ENCODE assay signal across 12 cellular contexts in genomic region chr15:84671211-84671610, GRCh38. TPM values are rescaled to one million over a fixed set of nuclear protein-coding genes. Genes with fewer than 3 reads are reported as not detected.
A peak's percentile ranks its signal among the peaks of the same experiment; 100 is the strongest.
DNase-seq lines count a peak whose midpoint lies in the region; ATAC-seq and TF ChIP-seq lines count a peak whose summit lies in the region.
"Had no signal": no experiment of that assay in that cellular context is flagged by ENCODE, and none has a peak within 500 bp of the region (broad histone marks: within the 10 kb centered on the region; RNA-seq: fewer than 3 reads in every experiment).

No MANE protein-coding gene starts in this region.

- peaks cover 12 to 20% of the 10 kb centered on the region in 2 donors for H3K4me1 ChIP-seq in thyroid gland
- no peaks in the 10 kb centered on the region for H3K4me1 ChIP-seq in MM.1S (ENCODE audit: low read length)
- H3K4me1 ChIP-seq in neuronal stem cell (ENCODE audit: control insufficient read depth in 2 of 2, insufficient read depth in 1 of 2, low read depth in 1 of 2, low read length in 2 of 2): no peaks in the 10 kb centered on the region
- H3K4me1 ChIP-seq: adrenal gland had no signal

- no peak overlapping the region for H2BK12ac ChIP-seq in neuronal stem cell (ENCODE audit: low read length)

- H2AK5ac ChIP-seq in neuronal stem cell (ENCODE audit: low read depth, low read length): no peak overlapping the region

- H3K9me3 ChIP-seq in T-helper 17 cell (ENCODE audit: control insufficient read depth, low read length, poor library complexity, severe bottlenecking): no peaks in the 10 kb centered on the region
- no peaks in the 10 kb centered on the region for H3K9me3 ChIP-seq in thyroid gland
- H3K9me3 ChIP-seq in MM.1S (replicated peaks; ENCODE audit: insufficient read depth, low read length): no peaks in the 10 kb centered on the region
- H3K9me3 ChIP-seq in neuronal stem cell (replicated peaks in 1 of 2; ENCODE audit: control insufficient read depth in 2 of 2, insufficient read depth in 1 of 2, low read depth in 1 of 2, low read length in 2 of 2): no peaks in the 10 kb centered on the region
- H3K9me3 ChIP-seq: adrenal gland, ovary had no signal

- peaks cover 26 to 37% of the 10 kb centered on the region in 2 donors for H3K4me1 Mint-ChIP-seq in natural killer cell treated with Interleukin-12 subunit alpha and Interleukin-12 subunit beta and Interleukin-15 and Interleukin-18, amount 100 ng/mL, for 72 hours (ENCODE audit: low read depth in 2 of 2)
- H3K4me1 Mint-ChIP-seq in natural killer cell: no peaks in the 10 kb centered on the region
- H3K4me1 Mint-ChIP-seq in T-helper 17 cell: peaks cover 22% of the 10 kb centered on the region

- no peak overlapping the region for H3K4me3 ChIP-seq in fibroblast of the aortic adventitia (ENCODE audit: low read depth, low read length)
- H3K4me3 ChIP-seq in thyroid gland (replicated peaks in 1 of 3): no peak overlapping the region
- H3K4me3 ChIP-seq in MM.1S (ENCODE audit: low read length): no peak overlapping the region
- H3K4me3 ChIP-seq in neuronal stem cell (ENCODE audit: low read length in 2 of 2): no peak overlapping the region
- H3K4me3 ChIP-seq: adrenal gland, ovary had no signal

- intact Hi-C loops in natural killer cell (cut with micrococcal nuclease): no loop called here
- intact Hi-C loops in thyroid gland (cut with DNase I): no loop called here

- H4K91ac ChIP-seq in neuronal stem cell (ENCODE audit: low read depth, low read length, poor library complexity): no peak overlapping the region

- peak overlapping the region; percentile 22 to 52 for H3K27ac Mint-ChIP-seq in natural killer cell treated with Interleukin-12 subunit alpha and Interleukin-12 subunit beta and Interleukin-15 and Interleukin-18, amount 100 ng/mL, for 72 hours
- peak overlapping the region in 1 of 2 donors; percentile 61 for H3K27ac Mint-ChIP-seq in natural killer cell
- peak overlapping the region; percentile 43 for H3K27ac Mint-ChIP-seq in T-helper 17 cell

- no peak for TF ChIP-seq CTCF in natural killer cell (IDR thresholded peaks at IDR 0.05)
- no peak for TF ChIP-seq CTCF in fibroblast of the aortic adventitia (IDR thresholded peaks at IDR 0.05; ENCODE audit: insufficient read depth, low read length)
- no peak for TF ChIP-seq CTCF in thyroid gland (IDR thresholded peaks at IDR 0.05)
- TF ChIP-seq CTCF in MM.1S (IDR thresholded peaks at IDR 0.05; ENCODE audit: low read length): no peak

- no peak for ATAC-seq in natural killer cell treated with Interleukin-12 subunit alpha and Interleukin-12 subunit beta and Interleukin-15 and Interleukin-18, amount 100 ng/mL, for 72 hours
- no peak for ATAC-seq in natural killer cell
- no peak for ATAC-seq in T-helper 17 cell
- ATAC-seq in HG02588 (IDR thresholded peaks at IDR 0.05; ENCODE audit: unreplicated experiment): no peak

- H3K27me3 Mint-ChIP-seq in natural killer cell treated with Interleukin-12 subunit alpha and Interleukin-12 subunit beta and Interleukin-15 and Interleukin-18, amount 100 ng/mL, for 72 hours: no peaks in the 10 kb centered on the region
- H3K27me3 Mint-ChIP-seq in natural killer cell (ENCODE audit: low read depth in 2 of 2) (no peaks in the 10 kb centered on the region), T-helper 17 cell (no peaks in the 10 kb centered on the region)
- H3K27me3 Mint-ChIP-seq: CD4-positive, alpha-beta memory T cell had no signal

- H3K79me1 ChIP-seq in neuronal stem cell (ENCODE audit: low read depth, low read length): no peaks in the 10 kb centered on the region

- H2BK5ac ChIP-seq in neuronal stem cell (ENCODE audit: low read length): no peak overlapping the region

- H3K27me3 ChIP-seq in thyroid gland (no peaks in the 10 kb centered on the region), MM.1S (replicated peaks; ENCODE audit: insufficient read depth, low read length) (no peaks in the 10 kb centered on the region), neuronal stem cell (ENCODE audit: control insufficient read depth in 3 of 3, insufficient read depth in 3 of 3, low read depth in 1 of 3, low read length in 3 of 3) (no peaks in the 10 kb centered on the region)
- H3K27me3 ChIP-seq: adrenal gland, ovary had no signal

- no peaks in the 10 kb centered on the region for H3K9me2 ChIP-seq in MM.1S (replicated peaks; ENCODE audit: insufficient read depth, low read length)

- no peak for TF ChIP-seq POLR2A in thyroid gland (IDR thresholded peaks at IDR 0.05)

- H3K27ac ChIP-seq in thyroid gland (peak overlapping the region; percentile 2 to 45 (median 13)), MM.1S (ENCODE audit: low read length) (no peak overlapping the region), neuronal stem cell (replicated peaks; ENCODE audit: low read length) (no peak overlapping the region)
- H3K27ac ChIP-seq: adrenal gland, ovary had no signal

- no peak overlapping the region for H4K8ac ChIP-seq in neuronal stem cell (ENCODE audit: low read depth, low read length)

- H3K4me3 Mint-ChIP-seq in natural killer cell treated with Interleukin-12 subunit alpha and Interleukin-12 subunit beta and Interleukin-15 and Interleukin-18, amount 100 ng/mL, for 72 hours: no peak overlapping the region
- H3K4me3 Mint-ChIP-seq in natural killer cell: no peak overlapping the region
- H3K4me3 Mint-ChIP-seq in T-helper 17 cell: no peak overlapping the region
- H3K4me3 Mint-ChIP-seq: CD4-positive, alpha-beta memory T cell had no signal

- H3K36me3 ChIP-seq in thyroid gland (no peaks in the 10 kb centered on the region), MM.1S (replicated peaks; ENCODE audit: insufficient read depth, low read length) (peaks cover 8% of the 10 kb centered on the region), neuronal stem cell (replicated peaks in 1 of 2; ENCODE audit: control insufficient read depth in 2 of 2, insufficient read depth in 2 of 2, low read length in 2 of 2) (peaks cover 14 to 86% of the 10 kb centered on the region in 2 donors)
- H3K36me3 ChIP-seq: ovary had no signal

- no peak overlapping the region for H3K9ac ChIP-seq in MM.1S (ENCODE audit: low read length)
- no peak overlapping the region for H3K9ac ChIP-seq in neuronal stem cell (ENCODE audit: low read depth, low read length, poor library complexity)

- no peak overlapping the region for H2BK120ac ChIP-seq in neuronal stem cell (ENCODE audit: low read depth, low read length)

- DNase-seq in natural killer cell treated with Interleukin-12 subunit alpha and Interleukin-12 subunit beta and Interleukin-15 and Interleukin-18, amount 100 ng/mL, for 72 hours (ENCODE audit: low spot score): no peak
- DNase-seq in natural killer cell (no peak), T-helper 17 cell (no peak), fibroblast of the aortic adventitia (ENCODE audit: low read depth) (peak; percentile 89), thyroid gland (no peak), MM.1S (no peak), neuronal stem cell (ENCODE audit: low spot score) (no peak)
- DNase-seq: adrenal gland; CD4-positive, alpha-beta memory T cell; mesendoderm; ovary had no signal

- H3K4me2 ChIP-seq in MM.1S (ENCODE audit: low read depth, low read length) (no peak overlapping the region), neuronal stem cell (ENCODE audit: insufficient read depth, low read length, poor library complexity, severe bottlenecking) (no peak overlapping the region)

- no peaks in the 10 kb centered on the region for H3K79me2 ChIP-seq in MM.1S (ENCODE audit: low read length)

- H3K23ac ChIP-seq in neuronal stem cell (ENCODE audit: low read depth, low read length, poor library complexity): no peak overlapping the region

- peaks cover 32% of the 10 kb centered on the region for H3K36me3 Mint-ChIP-seq in natural killer cell treated with Interleukin-12 subunit alpha and Interleukin-12 subunit beta and Interleukin-15 and Interleukin-18, amount 100 ng/mL, for 72 hours
- H3K36me3 Mint-ChIP-seq in natural killer cell (no peaks in the 10 kb centered on the region), T-helper 17 cell (ENCODE audit: low read depth) (peaks cover 8% of the 10 kb centered on the region)

- H2AFZ ChIP-seq in MM.1S (ENCODE audit: low read length): no peak overlapping the region
- no peak overlapping the region for H2AFZ ChIP-seq in neuronal stem cell (ENCODE audit: low read length)

- no peaks in the 10 kb centered on the region for H4K20me1 ChIP-seq in MM.1S (ENCODE audit: insufficient read depth, low read length)

- no peak overlapping the region for H3K14ac ChIP-seq in neuronal stem cell (ENCODE audit: low read length)

- H3K4ac ChIP-seq in neuronal stem cell (ENCODE audit: low read length): no peak overlapping the region

- H3K9me3 Mint-ChIP-seq in natural killer cell treated with Interleukin-12 subunit alpha and Interleukin-12 subunit beta and Interleukin-15 and Interleukin-18, amount 100 ng/mL, for 72 hours: no peaks in the 10 kb centered on the region
- no peaks in the 10 kb centered on the region for H3K9me3 Mint-ChIP-seq in natural killer cell
- H3K9me3 Mint-ChIP-seq: CD4-positive, alpha-beta memory T cell had no signal

- no peak overlapping the region for H2BK15ac ChIP-seq in neuronal stem cell (ENCODE audit: low read length)

- no peaks in the 10 kb centered on the region for H3F3A ChIP-seq in MM.1S (ENCODE audit: insufficient read depth, low read length)

- no peak overlapping the region for H3K18ac ChIP-seq in neuronal stem cell (ENCODE audit: low read length)

RNA-seq across cellular contexts. Expression of gene NMB, which starts 13.2 kb away (rescaled TPM):
- total RNA-seq in natural killer cell treated with Interleukin-12 subunit alpha and Interleukin-12 subunit beta and Interleukin-15 and Interleukin-18, amount 100 ng/mL, for 72 hours: 1 to 10 TPM; 3.8 to 7.1 TPM
- 1 to 10 TPM; 3.8 to 6.4 (median 5.1) TPM for total RNA-seq in natural killer cell
- total RNA-seq in T-helper 17 cell: 1 to 10 TPM; 2.0 to 3.3 TPM
- 4.1 TPM in 1 of 2 replicates, not detected in the other for total RNA-seq in fibroblast of the aortic adventitia (ENCODE audit: low replicate concordance)
- 10 to 100 TPM; 12.9 to 43.4 (median 23.5) TPM for total RNA-seq in thyroid gland
- 7.4 TPM for polyA plus RNA-seq in neuronal stem cell (2013, experiment 1 of 2)
- polyA plus RNA-seq in neuronal stem cell (2013, experiment 2 of 2): 6.4 TPM

RNA-seq across cellular contexts. Expression of gene WDR73, which starts 17.1 kb away (rescaled TPM):
- 10 to 100 TPM; 19.7 to 41.2 TPM for total RNA-seq in natural killer cell treated with Interleukin-12 subunit alpha and Interleukin-12 subunit beta and Interleukin-15 and Interleukin-18, amount 100 ng/mL, for 72 hours
- total RNA-seq in natural killer cell: 10 to 100 TPM; 19.2 to 26.7 (median 19.7) TPM
- total RNA-seq in T-helper 17 cell: 10 to 100 TPM; 26.0 to 29.8 TPM
- 26.8 and 38.0 TPM in 2 replicates for total RNA-seq in fibroblast of the aortic adventitia (ENCODE audit: low replicate concordance)
- total RNA-seq in thyroid gland: 10 to 100 TPM; 37.5 to 63.3 (median 41.1) TPM
- 17.7 TPM for polyA plus RNA-seq in neuronal stem cell (2013, experiment 1 of 2)
- polyA plus RNA-seq in neuronal stem cell (2013, experiment 2 of 2): 19.6 TPM

RNA-seq across cellular contexts. Expression of gene SEC11A, which starts 44.7 kb away (rescaled TPM):
- 100 to 1,000 TPM in 1 of 2 donors, 10 to 100 TPM in 1; 73.0 to 114 TPM for total RNA-seq in natural killer cell treated with Interleukin-12 subunit alpha and Interleukin-12 subunit beta and Interleukin-15 and Interleukin-18, amount 100 ng/mL, for 72 hours
- total RNA-seq in natural killer cell (10 to 100 TPM; 78.7 to 89.3 (median 81.8) TPM), T-helper 17 cell (10 to 100 TPM; 53.1 to 67.7 TPM), fibroblast of the aortic adventitia (ENCODE audit: low replicate concordance) (292 and 299 TPM in 2 replicates), thyroid gland (100 to 1,000 TPM; 170 to 304 (median 182) TPM)
- polyA plus RNA-seq in neuronal stem cell (2013, experiment 1 of 2): 292 TPM
- 291 TPM for polyA plus RNA-seq in neuronal stem cell (2013, experiment 2 of 2)

Comparison
In these comparisons a context has a peak if more than half of its experiments do, and no peak if none do; other contexts are left out.
1. H3K27ac ChIP-seq: peak in thyroid gland (3 of 3); none in MM.1S (single experiment) and neuronal stem cell (single experiment).